ENCODE assay signal across 19 cellular contexts in genomic region chr3:134332344-134332743, GRCh38. TPM values are rescaled to one million over a fixed set of nuclear protein-coding genes. Genes with fewer than 3 reads are reported as not detected.
DNase-seq lines count a peak whose midpoint lies in the region; ATAC-seq, FAIRE-seq and TF ChIP-seq lines count a peak whose summit lies in the region.
"Had no signal": no experiment of that assay in that cellular context is flagged by ENCODE, and none has a peak within 500 bp of the region (broad histone marks: within the 10 kb centered on the region; RNA-seq: fewer than 3 reads in every experiment).

No MANE protein-coding gene starts in this region.

- H4K8ac ChIP-seq in H1 (ENCODE audit: extremely low read depth, insufficient read depth, low read length) = no peak overlapping the region

- peaks cover 21% of the 10 kb centered on the region for H3F3A ChIP-seq in neural progenitor cell (ENCODE audit: low read depth)

- H3K23ac ChIP-seq in H1 (ENCODE audit: insufficient read length) = no peak overlapping the region

- H3K36me3 ChIP-seq in HUES6 (ENCODE audit: control insufficient read depth, insufficient read depth, low read length) = no peaks in the 10 kb centered on the region
- no peaks in the 10 kb centered on the region for H3K36me3 ChIP-seq in H1 (ENCODE audit: control insufficient read depth in 2 of 4, insufficient read depth in 4 of 4, low read length in 3 of 4)
- no peaks in the 10 kb centered on the region for H3K36me3 ChIP-seq in neural progenitor cell
- H3K36me3 ChIP-seq in tibial nerve = no peaks in the 10 kb centered on the region

- no peak overlapping the region for H4K5ac ChIP-seq in H1 (ENCODE audit: insufficient read length, low read depth, low read length)

- peak overlapping the region; percentile 72; the same call in 1 of the 2 replicates for H2BK20ac ChIP-seq in H1 (ENCODE audit: low read length)

- POLR2A ChIA-PET in H1 (lab: Charles Lee; ENCODE audit: partially characterized antibody) = interaction anchor here (0.9 to 43.9 kb wide), 3 partner anchors 17 to 75 kb away, joined by 4 to 1731 read pairs (median 100); partner anchors contain the start of gene AMOTL2

- TF ChIP-seq CTCF in H1 (IDR thresholded peaks at IDR 0.05; ENCODE audit: control extremely low read depth in 1 of 3, insufficient read depth in 1 of 3, low read depth in 1 of 3, low read length in 3 of 3) (no peak), neural progenitor cell (IDR thresholded peaks at IDR 0.05) (no peak), tibial nerve (IDR thresholded peaks at IDR 0.05) (no peak)

- DNase-seq in H1 (ENCODE audit: low read depth in 1 of 2, low spot score in 2 of 2) = no peak
- DNase-seq in neural progenitor cell (ENCODE audit: low spot score) = no peak
- DNase-seq in tibial nerve (ENCODE audit: low spot score in 2 of 2) = no peak
- no peak for DNase-seq in COLO829 (ENCODE audit: low spot score)
- no peak for DNase-seq in retina
- DNase-seq in NCI-H1092 (lab: John Stamatoyannopoulos, UW) = no peak
- DNase-seq: CD8-positive, alpha-beta memory T cell; GDM1; MM.1S; NCI-H2107; stimulated activated CD4-positive, alpha-beta T cell treated with anti-CD3 and anti-CD28 coated beads, Interleukin-4, amount 100 ng/mL, for 24 hours; SW 1271 had no signal

- no peak overlapping the region for H3K4ac ChIP-seq in H1 (replicated peaks; ENCODE audit: insufficient read length, low read depth, low read length)

- H2BK15ac ChIP-seq in H1 (ENCODE audit: low read length) = 0 out of 2 replicates have a peak overlapping the region, but pooled peaks have one; percentile 92

- H3K9ac ChIP-seq in HUES6 (ENCODE audit: low read length) = no peak overlapping the region
- no peak overlapping the region for H3K9ac ChIP-seq in H1 (replicated peaks in 1 of 4; ENCODE audit: extremely low read depth in 1 of 4, low read depth in 3 of 4, low read length in 3 of 4)
- no peak overlapping the region for H3K9ac ChIP-seq in neural progenitor cell

- H4K91ac ChIP-seq in H1 (replicated peaks; ENCODE audit: insufficient read length, low read length) = peak overlapping the region; percentile 10

- H4K20me1 ChIP-seq in H1 (replicated peaks in 1 of 2; ENCODE audit: control insufficient read depth in 1 of 2, insufficient read depth in 2 of 2, low read length in 2 of 2) (no peaks in the 10 kb centered on the region), neural progenitor cell (ENCODE audit: low read depth) (no peaks in the 10 kb centered on the region)

- no peak for TF ChIP-seq RAD21 in H1 (IDR thresholded peaks at IDR 0.05 in 1 of 2, conservative IDR thresholded peaks at IDR 0.05 in 1 of 2; ENCODE audit: low read depth in 2 of 2, low read length in 2 of 2)

- H3K27ac ChIP-seq in HUES6 (ENCODE audit: low read depth, low read length) (peak overlapping the region; percentile 28; the same call in 1 of the 2 replicates), H1 (ENCODE audit: low read depth, low read length) (no peak overlapping the region), neural progenitor cell (no peak overlapping the region), tibial nerve (peak overlapping the region; percentile 28 to 87 (median 54))

- H3K23me2 ChIP-seq in H1 (ENCODE audit: low read depth, low read length) = no peaks in the 10 kb centered on the region

- CTCF ChIA-PET in H1 (lab: Charles Lee; ENCODE audit: partially characterized antibody) = interaction anchor here (0.6 to 6.0 kb wide), 15 partner anchors 8 to 948 kb away, joined by 3 to 31 read pairs (median 3); no protein-coding TSS in a partner anchor

- H3K27me3 Mint-ChIP-seq in neural progenitor cell (ENCODE audit: insufficient read depth, low read depth) = peaks cover 9% of the 10 kb centered on the region

- H2AFZ ChIP-seq in H1 (ENCODE audit: low read length) (no peak overlapping the region), neural progenitor cell (replicated peaks) (no peak overlapping the region)

- no peak overlapping the region for H3K14ac ChIP-seq in H1 (ENCODE audit: insufficient read length)

- peaks cover 50% of the 10 kb centered on the region for H3K4me1 Mint-ChIP-seq in neural progenitor cell
- H3K4me1 Mint-ChIP-seq: CD8-positive, alpha-beta memory T cell; stimulated activated effector memory CD8-positive, alpha-beta T cell treated with anti-CD3 and anti-CD28 coated beads, Interleukin-12 subunit alpha, Interleukin-12 subunit beta, amount 100 ng/mL, for 72 hours had no signal

- peak overlapping the region; percentile 97 for H2BK12ac ChIP-seq in H1 (ENCODE audit: low read depth, low read length)

- ATAC-seq in GM19351 (IDR thresholded peaks at IDR 0.05; ENCODE audit: unreplicated experiment) = no peak
- ATAC-seq: activated CD4-positive, CD25-positive, alpha-beta regulatory T cell treated with anti-CD3 and anti-CD28 coated beads, Interleukin-2, amount 50 U/mL, for 24 hours; stimulated activated effector memory CD8-positive, alpha-beta T cell treated with anti-CD3 and anti-CD28 coated beads, Interleukin-12 subunit alpha, Interleukin-12 subunit beta, amount 100 ng/mL, for 72 hours had no signal

- H3K36me3 Mint-ChIP-seq in neural progenitor cell = no peaks in the 10 kb centered on the region
- H3K36me3 Mint-ChIP-seq: CD8-positive, alpha-beta memory T cell; stimulated activated effector memory CD8-positive, alpha-beta T cell treated with anti-CD3 and anti-CD28 coated beads, Interleukin-12 subunit alpha, Interleukin-12 subunit beta, amount 100 ng/mL, for 72 hours had no signal

- no peak for FAIRE-seq in H1 (lab: Jason Lieb, UNC)
- FAIRE-seq: GM18507, H54 had no signal

- H2BK5ac ChIP-seq in H1 (ENCODE audit: low read depth, low read length) = peak overlapping the region; percentile 68; the same call in 1 of the 2 replicates

- 81% methylated on average over 6 of the region's 6 CpGs; no CpG with 5 or more reads in 1 of the 2 experiments for WGBS in H1 (ENCODE audit: extremely low coverage in 1 of 2, insufficient coverage in 1 of 2, insufficient read length in 1 of 2, insufficient replicate concordance in 2 of 2, low coverage in 1 of 2, low lambda C conversion rate in 2 of 2, missing lambda C conversion rate in 1 of 2), 2 experiments
- WGBS in tibial nerve, 2 donors = 54 to 58% methylated on average over 6 of the region's 6 CpGs

- H3K4me1 ChIP-seq in HUES6 (ENCODE audit: control insufficient read depth, insufficient read depth, low read length) (peaks cover 72% of the 10 kb centered on the region), H1 (replicated peaks in 1 of 4; ENCODE audit: control insufficient read depth in 3 of 4, insufficient read depth in 4 of 4, low read length in 3 of 4) (peaks cover 9 to 27% (median 16%) of the 10 kb centered on the region in 4 experiments), neural progenitor cell (peaks cover 48% of the 10 kb centered on the region), tibial nerve (peaks cover 0 to 83% (median 57%) of the 10 kb centered on the region in 4 donors)

- no peaks in the 10 kb centered on the region for H3K9me3 Mint-ChIP-seq in neural progenitor cell
- H3K9me3 Mint-ChIP-seq: CD8-positive, alpha-beta memory T cell; stimulated activated effector memory CD8-positive, alpha-beta T cell treated with anti-CD3 and anti-CD28 coated beads, Interleukin-12 subunit alpha, Interleukin-12 subunit beta, amount 100 ng/mL, for 72 hours had no signal

- no peak overlapping the region for H3K18ac ChIP-seq in H1 (ENCODE audit: extremely low read depth, low read length)

- TF ChIP-seq POLR2A in H1 (IDR thresholded peaks at IDR 0.05; ENCODE audit: control extremely low read depth in 1 of 2, low read depth in 2 of 2, low read length in 2 of 2) (no peak), tibial nerve (IDR thresholded peaks at IDR 0.05) (no peak)

- no peak overlapping the region for H3K27ac Mint-ChIP-seq in neural progenitor cell
- H3K27ac Mint-ChIP-seq: CD8-positive, alpha-beta memory T cell; progenitor cell of endocrine pancreas; stimulated activated effector memory CD8-positive, alpha-beta T cell treated with anti-CD3 and anti-CD28 coated beads, Interleukin-12 subunit alpha, Interleukin-12 subunit beta, amount 100 ng/mL, for 72 hours had no signal

- H3K27me3 ChIP-seq in HUES6 (ENCODE audit: control insufficient read depth, insufficient read depth, low read length) = no peaks in the 10 kb centered on the region
- H3K27me3 ChIP-seq in H1 (replicated peaks in 1 of 4; ENCODE audit: control insufficient read depth in 3 of 4, extremely low read depth in 1 of 4, insufficient read depth in 3 of 4, low read length in 3 of 4) = no peaks in the 10 kb centered on the region
- H3K27me3 ChIP-seq in neural progenitor cell = no peaks in the 10 kb centered on the region
- H3K27me3 ChIP-seq in tibial nerve = no peaks in the 10 kb centered on the region

- no peak overlapping the region for H3K4me3 Mint-ChIP-seq in neural progenitor cell
- H3K4me3 Mint-ChIP-seq: CD8-positive, alpha-beta memory T cell; stimulated activated effector memory CD8-positive, alpha-beta T cell treated with anti-CD3 and anti-CD28 coated beads, Interleukin-12 subunit alpha, Interleukin-12 subunit beta, amount 100 ng/mL, for 72 hours had no signal

- H3K79me1 ChIP-seq in H1 (ENCODE audit: low read depth, low read length) = no peaks in the 10 kb centered on the region

- H3K79me2 ChIP-seq in H1 (ENCODE audit: control insufficient read depth in 1 of 2, insufficient read depth in 2 of 2, low read length in 2 of 2) (no peaks in the 10 kb centered on the region), neural progenitor cell (ENCODE audit: low read depth) (no peaks in the 10 kb centered on the region)

- H3K4me3 ChIP-seq in HUES6 (ENCODE audit: low read depth, low read length) = no peak overlapping the region
- no peak overlapping the region for H3K4me3 ChIP-seq in H1 (ENCODE audit: extremely low read depth in 1 of 4, insufficient read depth in 2 of 4, low read depth in 3 of 4, low read length in 4 of 4)
- H3K4me3 ChIP-seq in neural progenitor cell = no peak overlapping the region
- H3K4me3 ChIP-seq in tibial nerve = no peak overlapping the region

- H3K9me3 ChIP-seq in HUES6 (ENCODE audit: control insufficient read depth, insufficient read depth, low read depth, low read length) (no peaks in the 10 kb centered on the region), H1 (ENCODE audit: insufficient read depth in 2 of 2, low read depth in 1 of 2, low read length in 1 of 2) (no peaks in the 10 kb centered on the region), neural progenitor cell (ENCODE audit: low read depth) (no peaks in the 10 kb centered on the region), tibial nerve (no peaks in the 10 kb centered on the region)

- H2BK120ac ChIP-seq in H1 (replicated peaks; ENCODE audit: low read depth, low read length) = no peak overlapping the region

- TF ChIP-seq EP300 in H1 (IDR thresholded peaks at IDR 0.05; ENCODE audit: borderline replicate concordance in 1 of 2, low read depth in 2 of 2, low read length in 2 of 2) (no peak), tibial nerve (IDR thresholded peaks at IDR 0.05) (no peak)

- H3K56ac ChIP-seq in H1 (replicated peaks; ENCODE audit: insufficient read length, low read depth, low read length) = no peak overlapping the region

- no peak overlapping the region for H2AK5ac ChIP-seq in H1 (ENCODE audit: low read depth, low read length)

- H3K4me2 ChIP-seq in H1 (ENCODE audit: insufficient read depth in 1 of 2, low read depth in 2 of 2, low read length in 2 of 2) (peak overlapping the region in 1 of 2 experiments; percentile 47; a peak in 1 of 4 replicates), neural progenitor cell (peak overlapping the region; percentile 31)

RNA-seq across cellular contexts. Expression of gene AMOTL2, which starts 41.9 kb away (rescaled TPM):
- 60.3 and 63.7 TPM in 2 replicates for total RNA-seq in H1 (2021; fragmentation: NEBNext Ultra II Directional; extraction: Animal tissue kit (Norgen Biotek cat#: 25700))
- 19.0 and 33.5 TPM in 2 replicates for polyA plus RNA-seq in H1 (2011; rRNA removed)
- polyA plus RNA-seq in H1 (2011; cell fraction: cytosol; rRNA removed) = 31.5 TPM
- polyA plus RNA-seq in H1 (2011; cell fraction: nucleus; rRNA removed) = 61.9 TPM
- polyA plus RNA-seq in H1 (2012, experiment 1 of 2) = 19.2 to 24.1 TPM (median 20.7 TPM) in 4 replicates
- polyA plus RNA-seq in H1 (2012, experiment 2 of 2) = 17.1 TPM
- polyA plus RNA-seq in H1 (2013, experiment 1 of 2) = 18.6 TPM
- 17.2 TPM for polyA plus RNA-seq in H1 (2013, experiment 2 of 2)
- polyA minus RNA-seq in H1 (2011; rRNA and poly(A)+ RNA removed) = 34.9 and 37.0 TPM in 2 replicates
- 31.9 TPM for polyA minus RNA-seq in H1 (2011; cell fraction: cytosol; rRNA and poly(A)+ RNA removed)
- 103 TPM for polyA minus RNA-seq in H1 (2011; cell fraction: nucleus; rRNA and poly(A)+ RNA removed)
- total RNA-seq in neural progenitor cell (ENCODE audit: low replicate concordance) (62.9 and 121 TPM in 2 replicates), tibial nerve (100 to 1,000 TPM; 216 to 337 (median 255) TPM)
- total RNA-seq: CD8-positive, alpha-beta memory T cell had no signal

Comparison
In these comparisons a context has a peak if more than half of its experiments do, and no peak if none do; other contexts are left out.
1. H3K27ac ChIP-seq: peak in HUES6 (single experiment) and tibial nerve (4 of 4); none in H1 (single experiment) and neural progenitor cell (single experiment).